ENCODE assay signal across 8 cellular contexts in genomic region chr2:98346259-98347236, GRCh38.
DNase-seq lines count a peak whose midpoint lies in the region; ATAC-seq and TF ChIP-seq lines count a peak whose summit lies in the region.
"Had no signal": no experiment of that assay in that cellular context is flagged by ENCODE, and none has a peak within 500 bp of the region (broad histone marks: within the 10 kb centered on the region; RNA-seq: fewer than 3 reads in every experiment).

Gene CNGA3 (plus strand): TSS chr2:98346456. CDS start chr2:98369976, 23,520 bp downstream.

- H3K27me3 Mint-ChIP-seq in activated naive CD4-positive, alpha-beta T cell treated with anti-CD3 and anti-CD28 coated beads, Interleukin-2, amount 50 U/mL, for 24 hours = peaks cover 58% of the 10 kb centered on the region
- H3K27me3 Mint-ChIP-seq in stimulated activated memory B cell treated with anti-CD40 and anti-IgM and Interleukin-4, amounts not matched to agents 10 μg/mL and 1 μg/mL and 100 μg/mL, for 72 hours = peaks cover 75% of the 10 kb centered on the region

- peaks cover 8% of the 10 kb centered on the region for H3K4me1 Mint-ChIP-seq in activated naive CD4-positive, alpha-beta T cell treated with anti-CD3 and anti-CD28 coated beads, Interleukin-2, amount 50 U/mL, for 24 hours
- H3K4me1 Mint-ChIP-seq in stimulated activated memory B cell treated with anti-CD40 and anti-IgM and Interleukin-4, amounts not matched to agents 10 μg/mL and 1 μg/mL and 100 μg/mL, for 72 hours = peaks cover 27% of the 10 kb centered on the region

- H3K27ac ChIP-seq in iPS-20b (ENCODE audit: low read length) = no peak within 1 kb of the TSS
- H3K27ac ChIP-seq: skin epidermis had no signal

- H3K36me3 ChIP-seq in iPS-20b (ENCODE audit: insufficient read depth, low read depth, low read length) = no peaks in the 10 kb centered on the region

- H3K36me3 Mint-ChIP-seq in activated naive CD4-positive, alpha-beta T cell treated with anti-CD3 and anti-CD28 coated beads, Interleukin-2, amount 50 U/mL, for 24 hours = peaks cover 1% of the 10 kb centered on the region
- no peaks in the 10 kb centered on the region for H3K36me3 Mint-ChIP-seq in stimulated activated memory B cell treated with anti-CD40 and anti-IgM and Interleukin-4, amounts not matched to agents 10 μg/mL and 1 μg/mL and 100 μg/mL, for 72 hours

- H3K4me3 Mint-ChIP-seq in activated naive CD4-positive, alpha-beta T cell treated with anti-CD3 and anti-CD28 coated beads, Interleukin-2, amount 50 U/mL, for 24 hours = peak within 1 kb of the TSS; percentile 45
- H3K4me3 Mint-ChIP-seq in stimulated activated memory B cell treated with anti-CD40 and anti-IgM and Interleukin-4, amounts not matched to agents 10 μg/mL and 1 μg/mL and 100 μg/mL, for 72 hours = peak within 1 kb of the TSS; percentile 59

- H3K27me3 ChIP-seq in iPS-20b (ENCODE audit: insufficient read depth, low read length) = peaks cover 88% of the 10 kb centered on the region

- H3K9me3 Mint-ChIP-seq in activated naive CD4-positive, alpha-beta T cell treated with anti-CD3 and anti-CD28 coated beads, Interleukin-2, amount 50 U/mL, for 24 hours = no peaks in the 10 kb centered on the region
- peaks cover 2% of the 10 kb centered on the region for H3K9me3 Mint-ChIP-seq in stimulated activated memory B cell treated with anti-CD40 and anti-IgM and Interleukin-4, amounts not matched to agents 10 μg/mL and 1 μg/mL and 100 μg/mL, for 72 hours

- DNase-seq in NCI-H1694 treated with DMSO at 0.1 percent for 48 hours (lab: John Stamatoyannopoulos, UW) = no peak
- DNase-seq in HK-2 (ENCODE audit: unreplicated experiment) = no peak

- no peak for TF ChIP-seq RAD21 in Ishikawa (IDR thresholded peaks at IDR 0.05; ENCODE audit: low read depth)

- no peak for TF ChIP-seq EP300 in Ishikawa (IDR thresholded peaks at IDR 0.05; ENCODE audit: borderline replicate concordance)

- no peak for ATAC-seq in stimulated activated memory B cell treated with anti-CD40 and anti-IgM and Interleukin-4, amounts not matched to agents 10 μg/mL and 1 μg/mL and 100 μg/mL, for 72 hours
- ATAC-seq in HG03135 (IDR thresholded peaks at IDR 0.05; ENCODE audit: unreplicated experiment) = no peak

- peaks cover 5% of the 10 kb centered on the region; the same call in 1 of the 2 replicates for H3K4me1 ChIP-seq in iPS-20b (ENCODE audit: insufficient read depth, low read length)

- H3K4me3 ChIP-seq in iPS-20b (ENCODE audit: low read length) = peak within 1 kb of the TSS; percentile 55
- H3K4me3 ChIP-seq: skin epidermis had no signal

- H3K9me3 ChIP-seq in iPS-20b (ENCODE audit: insufficient read depth, low read depth, low read length) = no peaks in the 10 kb centered on the region

- no peak within 1 kb of the TSS for H3K9ac ChIP-seq in iPS-20b (ENCODE audit: low read depth, low read length)

- H3K27ac Mint-ChIP-seq in activated naive CD4-positive, alpha-beta T cell treated with anti-CD3 and anti-CD28 coated beads, Interleukin-2, amount 50 U/mL, for 24 hours = no peak within 1 kb of the TSS
- no peak within 1 kb of the TSS for H3K27ac Mint-ChIP-seq in stimulated activated memory B cell treated with anti-CD40 and anti-IgM and Interleukin-4, amounts not matched to agents 10 μg/mL and 1 μg/mL and 100 μg/mL, for 72 hours

TF ChIP-seq in Ishikawa, 13 proteins besides CTCF, POLR2A, EP300 and RAD21:
- TF ChIP-seq YY1 (IDR thresholded peaks at IDR 0.05; ENCODE audit: low read depth) = no peak
- TF ChIP-seq NFIC (IDR thresholded peaks at IDR 0.05) = no peak
- TF ChIP-seq ZBTB7A (IDR thresholded peaks at IDR 0.05; ENCODE audit: low read depth) = peak; percentile 79; the same call in 1 of the 2 replicates
- no peak for TF ChIP-seq CEBPB (IDR thresholded peaks at IDR 0.05)
- TF ChIP-seq TCF12 (IDR thresholded peaks at IDR 0.05; ENCODE audit: low read depth) = no peak
- no peak for TF ChIP-seq TEAD4 (IDR thresholded peaks at IDR 0.05)
- TF ChIP-seq EGR1 (IDR thresholded peaks at IDR 0.05) = no peak
- no peak for TF ChIP-seq TAF1 (IDR thresholded peaks at IDR 0.05; ENCODE audit: low read depth)
- TF ChIP-seq FOXM1 (IDR thresholded peaks at IDR 0.05; ENCODE audit: borderline replicate concordance, low read depth) = no peak
- no peak for TF ChIP-seq CREB1 (IDR thresholded peaks at IDR 0.05; ENCODE audit: low read depth)
- TF ChIP-seq USF1 (IDR thresholded peaks at IDR 0.05) = no peak
- TF ChIP-seq REST (IDR thresholded peaks at IDR 0.05; ENCODE audit: low read depth) = peak; percentile 95
- TF ChIP-seq MAX (IDR thresholded peaks at IDR 0.05) = 0 out of 2 replicates have a peak, but pooled peaks have one; percentile 23
